In the genomic region with DNA sequence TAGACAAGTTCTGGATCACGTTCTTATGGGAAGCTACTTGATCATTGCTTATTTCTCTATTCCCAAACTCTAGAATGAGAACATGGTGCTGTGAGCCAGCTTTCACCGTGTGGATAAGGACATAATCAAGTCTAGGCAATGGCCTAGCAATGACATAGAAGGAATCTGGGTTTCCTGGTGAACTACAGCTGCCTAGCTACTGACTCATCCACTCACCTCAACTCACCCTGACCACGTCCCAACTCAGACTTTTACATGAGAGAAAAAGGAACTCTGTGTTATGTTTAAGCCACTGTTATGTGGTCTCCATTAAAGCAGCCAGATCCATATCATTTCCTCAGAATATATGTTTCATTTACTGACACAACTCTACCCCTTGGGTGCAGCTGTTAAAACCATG, we compare ENCODE assay signal across 13 cellular contexts. TPM values are rescaled to one million over a fixed set of nuclear protein-coding genes. Genes with fewer than 3 reads are reported as not detected.
DNase-seq lines count a peak whose midpoint lies in the region; ATAC-seq, FAIRE-seq and TF ChIP-seq lines count a peak whose summit lies in the region.
"Had no signal": no experiment of that assay in that cellular context is flagged by ENCODE, and none has a peak within 500 bp of the region (broad histone marks: within the 10 kb centered on the region; RNA-seq: fewer than 3 reads in every experiment).

No MANE protein-coding gene starts in this region.

- no peaks in the 10 kb centered on the region for H3K27me3 ChIP-seq in foreskin keratinocyte
- H3K27me3 ChIP-seq in suprapubic skin: no peaks in the 10 kb centered on the region

- no peak for TF ChIP-seq POLR2A in suprapubic skin (IDR thresholded peaks at IDR 0.05)

- no peak for TF ChIP-seq CTCF in foreskin keratinocyte (conservative IDR thresholded peaks at IDR 0.05)
- no peak for TF ChIP-seq CTCF in suprapubic skin (IDR thresholded peaks at IDR 0.05)
- no peak for TF ChIP-seq CTCF in GM20000 (IDR thresholded peaks at IDR 0.05; ENCODE audit: extremely low read depth, missing control alignments)

- peak; percentile 95 for FAIRE-seq in RCC 7860 (lab: Jason Lieb, UNC)
- FAIRE-seq: GM12878 had no signal

- DNase-seq in activated CD4-positive, CD25-positive, alpha-beta regulatory T cell (lab: John Stamatoyannopoulos, UW): no peak
- DNase-seq in RCC 7860 (ENCODE audit: low spot score): peak; percentile 90
- DNase-seq in foreskin keratinocyte: peak; percentile 93 to 96
- DNase-seq in suprapubic skin (ENCODE audit: low spot score in 2 of 2): no peak
- DNase-seq in GM20000 (ENCODE audit: low spot score): no peak
- DNase-seq: 8988T; activated T-cell treated with anti-CD3 and anti-CD28 coated beads for 4 hours; NCI-H1092; stimulated activated CD4-positive, alpha-beta T cell treated with anti-CD3 and anti-CD28 coated beads, Interleukin-2, amount 100 ng/mL, for 48 hours had no signal

- 34% methylated on average over 3 of the region's 3 CpGs for WGBS in suprapubic skin

- no peak overlapping the region for H3K4me3 ChIP-seq in suprapubic skin
- H3K4me3 ChIP-seq: GM12878 had no signal

- H3K9me3 ChIP-seq in suprapubic skin: no peaks in the 10 kb centered on the region

- H3K4me1 ChIP-seq in foreskin keratinocyte (peaks cover 30% of the 10 kb centered on the region), suprapubic skin (peaks cover 6% of the 10 kb centered on the region)

- peak; percentile 45 to 61 for ATAC-seq in activated CD4-positive, CD25-positive, alpha-beta regulatory T cell treated with anti-CD3 and anti-CD28 coated beads, Interleukin-2, amount 50 U/mL, for 24 hours
- ATAC-seq in foreskin keratinocyte (peak; percentile 97), GM18867 (IDR thresholded peaks at IDR 0.05; ENCODE audit: unreplicated experiment) (no peak), GM19397 (IDR thresholded peaks at IDR 0.05; ENCODE audit: unreplicated experiment) (no peak)
- ATAC-seq: GM12878 had no signal

- TF ChIP-seq EP300 in suprapubic skin (IDR thresholded peaks at IDR 0.05): no peak

- no peaks in the 10 kb centered on the region for H3K36me3 ChIP-seq in suprapubic skin

- H3K27ac ChIP-seq in foreskin keratinocyte (peak overlapping the region; percentile 99), suprapubic skin (peak overlapping the region; percentile 73)

RNA-seq across cellular contexts. Expression of gene MET, which starts 18.8 kb away (rescaled TPM):
- total RNA-seq in foreskin keratinocyte (147 and 157 TPM in 2 replicates), suprapubic skin (10 to 100 TPM; 22.8 to 41.2 (median 32.0) TPM)
- 26.7 and 30.7 TPM in 2 replicates for polyA plus RNA-seq in foreskin keratinocyte

Comparison
In these comparisons a context has a peak if more than half of its experiments do, and no peak if none do; other contexts are left out.
1. ATAC-seq: peak in activated CD4-positive, CD25-positive, alpha-beta regulatory T cell treated with anti-CD3 and anti-CD28 coated beads, Interleukin-2, amount 50 U/mL, for 24 hours (2 of 2) and foreskin keratinocyte (single experiment); none in GM18867 (single experiment) and GM19397 (single experiment).
2. DNase-seq: peak in RCC 7860 (single experiment) and foreskin keratinocyte (2 of 2); none in activated CD4-positive, CD25-positive, alpha-beta regulatory T cell (0 of 4), suprapubic skin (0 of 2) and GM20000 (single experiment).